ENCODE assay signal across 31 cellular contexts in genomic region chr11:95514386-95515145, GRCh38.
DNase-seq lines count a peak whose midpoint lies in the region; ATAC-seq and TF ChIP-seq lines count a peak whose summit lies in the region.
"Had no signal": no experiment of that assay in that cellular context is flagged by ENCODE, and none has a peak within 500 bp of the region (broad histone marks: within the 10 kb centered on the region; RNA-seq: fewer than 3 reads in every experiment).

No MANE protein-coding gene starts in this region.

- CTCF ChIA-PET in MCF 10A (lab: Yijun Ruan, JAX), result interaction anchor here (0.7 to 1.2 kb wide), 4 partner anchors 30 to 192 kb away, joined by 3 to 4 read pairs (median 4); no protein-coding TSS in a partner anchor
- CTCF ChIA-PET in Calu3 (lab: Charles Lee), result no interaction called here

- BruUV-seq in MCF 10A (replicated peaks; lab: Mats Ljungman, UMichigan), result no TSS peak
- BruUV-seq in Calu3 (replicated peaks; lab: Mats Ljungman, UMichigan), result no TSS peak

- H3K27me3 Mint-ChIP-seq in MCF 10A (ENCODE audit: insufficient read depth, unreplicated experiment), result no peaks in the 10 kb centered on the region
- H3K27me3 Mint-ChIP-seq in Calu3 (ENCODE audit: unreplicated experiment), result peaks cover 36% of the 10 kb centered on the region
- H3K27me3 Mint-ChIP-seq in stimulated activated memory B cell treated with anti-CD40 and anti-IgM and Interleukin-4, amounts not matched to agents 10 μg/mL and 1 μg/mL and 100 μg/mL, for 72 hours, result no peaks in the 10 kb centered on the region
- H3K27me3 Mint-ChIP-seq: activated CD4-positive, alpha-beta memory T cell treated with anti-CD3 and anti-CD28 coated beads for 36 hours; naive B cell had no signal

- intact Hi-C loops in MCF 10A (cut with micrococcal nuclease), result no loop called here
- intact Hi-C loops in Calu3 (cut with micrococcal nuclease; ENCODE audit: unreplicated experiment), result no loop called here

- H3K4me3 Mint-ChIP-seq in MCF 10A (ENCODE audit: unreplicated experiment), result no peak overlapping the region
- H3K4me3 Mint-ChIP-seq in Calu3 (ENCODE audit: low read depth, unreplicated experiment), result no peak overlapping the region
- no peak overlapping the region for H3K4me3 Mint-ChIP-seq in stimulated activated memory B cell treated with anti-CD40 and anti-IgM and Interleukin-4, amounts not matched to agents 10 μg/mL and 1 μg/mL and 100 μg/mL, for 72 hours
- H3K4me3 Mint-ChIP-seq: activated CD4-positive, alpha-beta memory T cell treated with anti-CD3 and anti-CD28 coated beads for 36 hours; activated T-helper 1 cell treated with anti-CD3 and anti-CD28 coated beads, Interleukin-12 subunit alpha, Interleukin-12 subunit beta, Interleukin-2, Interleukin-4 antibody, amounts not matched to agents 30 ng/mL and 10 ng/mL and 1 ng/mL, durations not matched to agents 14 hours and 24 hours and 36 hours; CD8-positive, alpha-beta T cell; naive B cell had no signal

- DNase-seq in MCF 10A (ENCODE audit: unreplicated experiment) (no peak), fibroblast of mammary gland (ENCODE audit: low read depth) (peak; percentile 70), putamen (ENCODE audit: low spot score) (peak; percentile 16), Calu3 (no peak), SW480 (ENCODE audit: low spot score) (no peak)
- DNase-seq: activated CD4-positive, alpha-beta memory T cell treated with anti-CD3 and anti-CD28 coated beads for 36 hours; activated CD4-positive, CD25-positive, alpha-beta regulatory T cell treated with anti-CD3 and anti-CD28 coated beads, Interleukin-2, amount 50 U/mL, for 72 hours; activated naive CD4-positive, alpha-beta T cell treated with Interleukin-2 at 50 U/mL for 16 hours; AML-193; CD8-positive, alpha-beta T cell; cerebellar nuclear complex; DMS53; heart right ventricle; kidney; midbrain; MV-4-11; naive B cell; NCI-H1436; NCI-H2081 treated with DMSO at 0.1 percent for 48 hours; NCI-H345; NCI-H69; PC-9; retina; small intestine; stimulated activated naive CD4-positive, alpha-beta T cell treated with Interleukin-2 at 50 U/mL for 16 hours; testis had no signal

- peaks cover 0 to 49% (median 0%) of the 10 kb centered on the region in 11 experiments; a peak in 4 of 22 replicates for H3K27me3 ChIP-seq in BLaER1 treated with 17β-estradiol and CSF1 and Interleukin-3, amounts not matched to agents 10 nM and 100 nM
- H3K27me3 ChIP-seq: heart right ventricle, testis had no signal

- no peak for ATAC-seq in HG03342 (IDR thresholded peaks at IDR 0.05; ENCODE audit: unreplicated experiment)
- ATAC-seq in stimulated activated memory B cell treated with anti-CD40 and anti-IgM and Interleukin-4, amounts not matched to agents 10 μg/mL and 1 μg/mL and 100 μg/mL, for 72 hours, result no peak
- ATAC-seq: CD8-positive, alpha-beta T cell; Right ventricle myocardium inferior had no signal

- no peaks in the 10 kb centered on the region for H3K36me3 ChIP-seq in BLaER1 treated with 17β-estradiol and CSF1 and Interleukin-3, amounts not matched to agents 10 nM and 100 nM
- H3K36me3 ChIP-seq: heart right ventricle had no signal

- no peak for TF ChIP-seq CTCF in MCF 10A (IDR thresholded peaks at IDR 0.05; ENCODE audit: unreplicated experiment)
- no peak for TF ChIP-seq CTCF in fibroblast of mammary gland (conservative IDR thresholded peaks at IDR 0.05; ENCODE audit: control insufficient read depth, insufficient read depth, low read depth, low read length)
- no peak for TF ChIP-seq CTCF in Calu3 (IDR thresholded peaks at IDR 0.05; ENCODE audit: unreplicated experiment)

- no peak overlapping the region for H3K9ac ChIP-seq in BLaER1 treated with 17β-estradiol and CSF1 and Interleukin-3, amounts not matched to agents 10 nM and 100 nM

- H3K4me3 ChIP-seq in BLaER1 treated with 17β-estradiol and CSF1 and Interleukin-3, amounts not matched to agents 10 nM and 100 nM, result no peak overlapping the region
- no peak overlapping the region for H3K4me3 ChIP-seq in fibroblast of mammary gland (ENCODE audit: control insufficient read depth, low read depth, low read length)
- H3K4me3 ChIP-seq: heart right ventricle, PC-9, testis had no signal

- no peak overlapping the region for H3K27ac ChIP-seq in BLaER1 treated with 17β-estradiol and CSF1 and Interleukin-3, amounts not matched to agents 10 nM and 100 nM
- H3K27ac ChIP-seq: PC-9, testis had no signal

- H3K36me3 Mint-ChIP-seq in MCF 10A (ENCODE audit: insufficient read depth, unreplicated experiment), result no peaks in the 10 kb centered on the region
- H3K36me3 Mint-ChIP-seq in Calu3 (ENCODE audit: insufficient read depth, unreplicated experiment), result no peaks in the 10 kb centered on the region
- no peaks in the 10 kb centered on the region for H3K36me3 Mint-ChIP-seq in stimulated activated memory B cell treated with anti-CD40 and anti-IgM and Interleukin-4, amounts not matched to agents 10 μg/mL and 1 μg/mL and 100 μg/mL, for 72 hours
- H3K36me3 Mint-ChIP-seq: activated CD4-positive, alpha-beta memory T cell treated with anti-CD3 and anti-CD28 coated beads for 36 hours; CD8-positive, alpha-beta T cell; naive B cell had no signal

- no peaks in the 10 kb centered on the region for H3K9me3 ChIP-seq in BLaER1 treated with 17β-estradiol and CSF1 and Interleukin-3, amounts not matched to agents 10 nM and 100 nM (replicated peaks in 1 of 11)
- H3K9me3 ChIP-seq: heart right ventricle, testis had no signal

- peaks cover 7% of the 10 kb centered on the region for H3K9me3 Mint-ChIP-seq in MCF 10A (ENCODE audit: unreplicated experiment)
- no peaks in the 10 kb centered on the region for H3K9me3 Mint-ChIP-seq in Calu3 (ENCODE audit: low read depth, unreplicated experiment)
- H3K9me3 Mint-ChIP-seq in stimulated activated memory B cell treated with anti-CD40 and anti-IgM and Interleukin-4, amounts not matched to agents 10 μg/mL and 1 μg/mL and 100 μg/mL, for 72 hours, result no peaks in the 10 kb centered on the region
- H3K9me3 Mint-ChIP-seq: activated CD4-positive, alpha-beta memory T cell treated with anti-CD3 and anti-CD28 coated beads for 36 hours; activated T-helper 1 cell treated with anti-CD3 and anti-CD28 coated beads, Interleukin-12 subunit alpha, Interleukin-12 subunit beta, Interleukin-2, Interleukin-4 antibody, amounts not matched to agents 30 ng/mL and 10 ng/mL and 1 ng/mL, durations not matched to agents 14 hours and 24 hours and 36 hours; CD8-positive, alpha-beta T cell; naive B cell had no signal

- peaks cover 0 to 12% (median 8%) of the 10 kb centered on the region in 10 experiments; a peak in 12 of 20 replicates for H3K4me1 ChIP-seq in BLaER1 treated with 17β-estradiol and CSF1 and Interleukin-3, amounts not matched to agents 10 nM and 100 nM

- POLR2A ChIA-PET in MCF 10A (lab: Yijun Ruan, JAX), result interaction anchor here (0.5 to 4.8 kb wide), 5 partner anchors 9 to 366 kb away, joined by 3 to 37 read pairs (median 3); partner anchors contain the start of gene SESN3

- H3K4me2 ChIP-seq in BLaER1 treated with 17β-estradiol and CSF1 and Interleukin-3, amounts not matched to agents 10 nM and 100 nM, result peak overlapping the region in 7 of 11 experiments; percentile 33 to 61 (median 55); a peak in 14 of 22 replicates
- H3K4me2 ChIP-seq: PC-9 had no signal

- H3K27ac Mint-ChIP-seq in MCF 10A (ENCODE audit: low read depth, unreplicated experiment), result peak overlapping the region; percentile 12
- H3K27ac Mint-ChIP-seq in Calu3 (ENCODE audit: unreplicated experiment), result no peak overlapping the region
- no peak overlapping the region for H3K27ac Mint-ChIP-seq in stimulated activated memory B cell treated with anti-CD40 and anti-IgM and Interleukin-4, amounts not matched to agents 10 μg/mL and 1 μg/mL and 100 μg/mL, for 72 hours
- H3K27ac Mint-ChIP-seq: activated CD4-positive, alpha-beta memory T cell treated with anti-CD3 and anti-CD28 coated beads for 36 hours; activated T-helper 1 cell treated with anti-CD3 and anti-CD28 coated beads, Interleukin-12 subunit alpha, Interleukin-12 subunit beta, Interleukin-2, Interleukin-4 antibody, amounts not matched to agents 30 ng/mL and 10 ng/mL and 1 ng/mL, durations not matched to agents 14 hours and 24 hours and 36 hours; CD8-positive, alpha-beta T cell; naive B cell had no signal

- H4K20me1 ChIP-seq in BLaER1 treated with 17β-estradiol and CSF1 and Interleukin-3, amounts not matched to agents 10 nM and 100 nM, result no peaks in the 10 kb centered on the region

- H3K4me1 Mint-ChIP-seq in MCF 10A (ENCODE audit: insufficient read depth, unreplicated experiment), result peaks cover 41% of the 10 kb centered on the region
- H3K4me1 Mint-ChIP-seq in Calu3 (ENCODE audit: low read depth, unreplicated experiment), result no peaks in the 10 kb centered on the region
- peaks cover 6% of the 10 kb centered on the region for H3K4me1 Mint-ChIP-seq in stimulated activated memory B cell treated with anti-CD40 and anti-IgM and Interleukin-4, amounts not matched to agents 10 μg/mL and 1 μg/mL and 100 μg/mL, for 72 hours
- H3K4me1 Mint-ChIP-seq: naive B cell had no signal

Comparison
In these comparisons a context has a peak if more than half of its experiments do, and no peak if none do; other contexts are left out.
1. DNase-seq: peak in fibroblast of mammary gland (single experiment) and putamen (single experiment); none in MCF 10A (single experiment), Calu3 (single experiment) and SW480 (single experiment).